19 cellular contexts compared by ENCODE assay signal in genomic region chr20:62296724-62297448, GRCh38.
"Had no signal": no experiment of that assay in that cellular context is flagged by ENCODE, and none has a peak within 500 bp of the region (broad histone marks: within the 10 kb centered on the region; RNA-seq: fewer than 3 reads in every experiment).

No MANE protein-coding gene starts in this region.

- H3K27me3 ChIP-seq: ascending aorta, transverse colon, uterus had no signal

- H3K79me2 ChIP-seq: parathyroid adenoma had no signal

- H3K4me3 ChIP-seq: ascending aorta, transverse colon, uterus had no signal

- H3K4me1 ChIP-seq: ascending aorta, parathyroid adenoma, transverse colon, uterus had no signal

- DNase-seq: activated CD8-positive, alpha-beta memory T cell treated with anti-CD3 and anti-CD28 coated beads, Interleukin-2, amount 50 U/mL, for 4 hours; activated T-cell treated with anti-CD3 and anti-CD28 coated beads, Interleukin-2, amount 50 U/mL, for 24 hours; central memory CD4-positive, alpha-beta T cell; dermis blood vessel endothelial cell; effector memory CD4-positive, alpha-beta T cell; glutamatergic neuron; hypothalamus; right cardiac atrium; stimulated activated CD4-positive, alpha-beta T cell treated with anti-CD3 and anti-CD28 coated beads, Interleukin-2, amount 100 ng/mL, for 24 hours; stimulated activated naive CD8-positive, alpha-beta T cell treated with anti-CD3 and anti-CD28 coated beads, Interleukin-15, amount 100 ng/mL, for 72 hours; transverse colon; uterus had no signal

- H3K9ac ChIP-seq: parathyroid adenoma had no signal

- H2AFZ ChIP-seq: parathyroid adenoma had no signal

- H3K36me3 ChIP-seq: uterus had no signal

- H3K27ac ChIP-seq: ascending aorta, parathyroid adenoma, transverse colon, uterus had no signal

- ATAC-seq: activated naive CD4-positive, alpha-beta T cell treated with anti-CD3 and anti-CD28 coated beads, Interleukin-2, amount 50 U/mL, for 72 hours; activated T-helper 17 cell treated with anti-CD3 and anti-CD28 coated beads, Interleukin-2, amount 50 U/mL, for 72 hours; esophagus mucosa; natural killer cell treated with Interleukin-12 subunit alpha and Interleukin-12 subunit beta and Interleukin-15 and Interleukin-18, amount 100 ng/mL, for 72 hours; right cardiac atrium; stimulated activated effector memory CD8-positive, alpha-beta T cell treated with anti-CD3 and anti-CD28 coated beads, Interleukin-12 subunit alpha, Interleukin-12 subunit beta, amount 100 ng/mL, for 72 hours; stimulated activated naive CD8-positive, alpha-beta T cell treated with anti-CD3 and anti-CD28 coated beads, Interleukin-15, amount 100 ng/mL, for 72 hours had no signal

- H3K9me3 ChIP-seq: ascending aorta, transverse colon, uterus had no signal
